Comparison of ENCODE assay signal across 1 cellular context in the genomic region with DNA sequence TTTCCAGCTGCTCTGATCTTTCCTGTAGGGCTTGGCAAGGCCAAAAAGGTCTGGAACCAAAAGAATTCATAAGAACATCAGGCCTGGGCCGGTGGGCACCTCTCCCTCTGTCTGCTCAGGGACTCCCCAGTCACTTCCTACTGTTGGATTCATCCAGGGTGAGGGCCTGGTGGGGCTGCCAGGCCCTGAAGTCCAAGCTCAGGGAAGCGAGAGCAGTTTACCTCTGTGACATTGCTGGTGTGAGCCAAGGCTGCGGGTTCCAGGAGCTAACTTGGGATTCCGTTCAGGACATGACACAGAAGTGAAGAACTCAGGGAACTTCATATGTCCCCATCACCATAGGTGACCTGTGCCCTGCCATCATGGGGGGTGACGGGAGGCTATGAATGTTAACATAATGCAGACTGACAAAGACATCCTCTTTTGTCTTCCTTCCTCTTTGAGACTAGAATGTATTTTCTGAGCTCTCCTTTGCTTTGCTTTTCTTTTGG.
TF ChIP-seq lines count a peak whose summit lies in the region.

No MANE protein-coding gene starts in this region.

TF ChIP-seq in GM23338, 12 proteins besides CTCF, POLR2A, EP300 and RAD21 (continued from another document):
- TF ChIP-seq, protein P1, sequence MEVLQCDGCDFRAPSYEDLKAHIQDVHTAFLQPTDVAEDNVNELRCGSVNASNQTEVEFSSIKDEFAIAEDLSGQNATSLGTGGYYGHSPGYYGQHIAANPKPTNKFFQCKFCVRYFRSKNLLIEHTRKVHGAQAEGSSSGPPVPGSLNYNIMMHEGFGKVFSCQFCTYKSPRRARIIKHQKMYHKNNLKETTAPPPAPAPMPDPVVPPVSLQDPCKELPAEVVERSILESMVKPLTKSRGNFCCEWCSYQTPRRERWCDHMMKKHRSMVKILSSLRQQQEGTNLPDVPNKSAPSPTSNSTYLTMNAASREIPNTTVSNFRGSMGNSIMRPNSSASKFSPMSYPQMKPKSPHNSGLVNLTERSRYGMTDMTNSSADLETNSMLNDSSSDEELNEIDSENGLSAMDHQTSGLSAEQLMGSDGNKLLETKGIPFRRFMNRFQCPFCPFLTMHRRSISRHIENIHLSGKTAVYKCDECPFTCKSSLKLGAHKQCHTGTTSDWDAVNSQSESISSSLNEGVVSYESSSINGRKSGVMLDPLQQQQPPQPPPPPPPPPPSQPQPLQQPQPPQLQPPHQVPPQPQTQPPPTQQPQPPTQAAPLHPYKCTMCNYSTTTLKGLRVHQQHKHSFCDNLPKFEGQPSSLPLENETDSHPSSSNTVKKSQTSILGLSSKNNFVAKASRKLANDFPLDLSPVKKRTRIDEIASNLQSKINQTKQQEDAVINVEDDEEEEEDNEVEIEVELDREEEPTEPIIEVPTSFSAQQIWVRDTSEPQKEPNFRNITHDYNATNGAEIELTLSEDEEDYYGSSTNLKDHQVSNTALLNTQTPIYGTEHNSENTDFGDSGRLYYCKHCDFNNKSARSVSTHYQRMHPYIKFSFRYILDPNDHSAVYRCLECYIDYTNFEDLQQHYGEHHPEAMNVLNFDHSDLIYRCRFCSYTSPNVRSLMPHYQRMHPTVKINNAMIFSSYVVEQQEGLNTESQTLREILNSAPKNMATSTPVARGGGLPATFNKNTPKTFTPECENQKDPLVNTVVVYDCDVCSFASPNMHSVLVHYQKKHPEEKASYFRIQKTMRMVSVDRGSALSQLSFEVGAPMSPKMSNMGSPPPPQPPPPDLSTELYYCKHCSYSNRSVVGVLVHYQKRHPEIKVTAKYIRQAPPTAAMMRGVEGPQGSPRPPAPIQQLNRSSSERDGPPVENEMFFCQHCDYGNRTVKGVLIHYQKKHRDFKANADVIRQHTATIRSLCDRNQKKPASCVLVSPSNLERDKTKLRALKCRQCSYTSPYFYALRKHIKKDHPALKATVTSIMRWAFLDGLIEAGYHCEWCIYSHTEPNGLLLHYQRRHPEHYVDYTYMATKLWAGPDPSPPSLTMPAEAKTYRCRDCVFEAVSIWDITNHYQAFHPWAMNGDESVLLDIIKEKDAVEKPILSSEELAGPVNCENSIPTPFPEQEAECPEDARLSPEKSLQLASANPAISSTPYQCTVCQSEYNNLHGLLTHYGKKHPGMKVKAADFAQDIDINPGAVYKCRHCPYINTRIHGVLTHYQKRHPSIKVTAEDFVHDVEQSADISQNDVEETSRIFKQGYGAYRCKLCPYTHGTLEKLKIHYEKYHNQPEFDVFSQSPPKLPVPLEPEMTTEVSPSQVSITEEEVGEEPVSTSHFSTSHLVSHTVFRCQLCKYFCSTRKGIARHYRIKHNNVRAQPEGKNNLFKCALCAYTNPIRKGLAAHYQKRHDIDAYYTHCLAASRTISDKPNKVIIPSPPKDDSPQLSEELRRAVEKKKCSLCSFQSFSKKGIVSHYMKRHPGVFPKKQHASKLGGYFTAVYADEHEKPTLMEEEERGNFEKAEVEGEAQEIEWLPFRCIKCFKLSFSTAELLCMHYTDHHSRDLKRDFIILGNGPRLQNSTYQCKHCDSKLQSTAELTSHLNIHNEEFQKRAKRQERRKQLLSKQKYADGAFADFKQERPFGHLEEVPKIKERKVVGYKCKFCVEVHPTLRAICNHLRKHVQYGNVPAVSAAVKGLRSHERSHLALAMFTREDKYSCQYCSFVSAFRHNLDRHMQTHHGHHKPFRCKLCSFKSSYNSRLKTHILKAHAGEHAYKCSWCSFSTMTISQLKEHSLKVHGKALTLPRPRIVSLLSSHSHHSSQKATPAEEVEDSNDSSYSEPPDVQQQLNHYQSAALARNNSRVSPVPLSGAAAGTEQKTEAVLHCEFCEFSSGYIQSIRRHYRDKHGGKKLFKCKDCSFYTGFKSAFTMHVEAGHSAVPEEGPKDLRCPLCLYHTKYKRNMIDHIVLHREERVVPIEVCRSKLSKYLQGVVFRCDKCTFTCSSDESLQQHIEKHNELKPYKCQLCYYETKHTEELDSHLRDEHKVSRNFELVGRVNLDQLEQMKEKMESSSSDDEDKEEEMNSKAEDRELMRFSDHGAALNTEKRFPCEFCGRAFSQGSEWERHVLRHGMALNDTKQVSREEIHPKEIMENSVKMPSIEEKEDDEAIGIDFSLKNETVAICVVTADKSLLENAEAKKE (CRISPR knock-in tag; IDR thresholded peaks at IDR 0.05): no peak
- TF ChIP-seq ZNF114 (CRISPR knock-in tag; IDR thresholded peaks at IDR 0.05): no peak
- TF ChIP-seq POLR2AphosphoS5 (IDR thresholded peaks at IDR 0.05; ENCODE audit: low read depth): no peak
- no peak for TF ChIP-seq ZNF331 (CRISPR knock-in tag; IDR thresholded peaks at IDR 0.05; ENCODE audit: low read depth)
TF ChIP-seq in GM23338: peak in this region for 0.
